Comparison of ENCODE assay signal across 15 cellular contexts in genomic region chr18:50820901-50821520, GRCh38. TPM values are rescaled to one million over a fixed set of nuclear protein-coding genes. Genes with fewer than 3 reads are reported as not detected.
DNase-seq lines count a peak whose midpoint lies in the region; ATAC-seq, FAIRE-seq and TF ChIP-seq lines count a peak whose summit lies in the region.
"Had no signal": no experiment of that assay in that cellular context is flagged by ENCODE, and none has a peak within 500 bp of the region (broad histone marks: within the 10 kb centered on the region; RNA-seq: fewer than 3 reads in every experiment).

No MANE protein-coding gene starts in this region.

- H3K9me3 ChIP-seq in MM.1S (replicated peaks; ENCODE audit: insufficient read depth, low read length) (no peaks in the 10 kb centered on the region), adipocyte (ENCODE audit: control insufficient read depth, low read length) (no peaks in the 10 kb centered on the region), neuronal stem cell (replicated peaks in 1 of 2; ENCODE audit: control insufficient read depth in 2 of 2, insufficient read depth in 1 of 2, low read depth in 1 of 2, low read length in 2 of 2) (no peaks in the 10 kb centered on the region)

- no peak overlapping the region for H3K4me3 Mint-ChIP-seq in activated T-helper 2 cell treated with anti-CD3 and anti-CD28 coated beads, Interferon-gamma antibody, Interleukin-2, Interleukin-4, amounts not matched to agents 10 μg/mL and 5 μg/mL and 100 μg/mL, durations not matched to agents 14 hours and 24 hours and 36 hours (ENCODE audit: low read depth)
- H3K4me3 Mint-ChIP-seq: CD8-positive, alpha-beta memory T cell; central memory CD8-positive, alpha-beta T cell had no signal

- H4K91ac ChIP-seq in neuronal stem cell (ENCODE audit: low read depth, low read length, poor library complexity) = no peak overlapping the region

- H2BK5ac ChIP-seq in neuronal stem cell (ENCODE audit: low read length) = no peak overlapping the region

- FAIRE-seq in D721Med (lab: Jason Lieb, UNC) = peak; percentile 70
- FAIRE-seq: H54 had no signal

- H4K20me1 ChIP-seq in MM.1S (ENCODE audit: insufficient read depth, low read length) = no peaks in the 10 kb centered on the region

- H3K27ac ChIP-seq in MM.1S (ENCODE audit: low read length) = peak overlapping the region; percentile 7; the same call in 1 of the 2 replicates
- H3K27ac ChIP-seq in neuronal stem cell (replicated peaks; ENCODE audit: low read length) = no peak overlapping the region

- H3K4me1 ChIP-seq in MM.1S (ENCODE audit: low read length) (peaks cover 19% of the 10 kb centered on the region), adipocyte (ENCODE audit: control insufficient read depth, insufficient read depth, low read length) (peaks cover 49% of the 10 kb centered on the region), neuronal stem cell (ENCODE audit: control insufficient read depth in 2 of 2, insufficient read depth in 1 of 2, low read depth in 1 of 2, low read length in 2 of 2) (peaks cover 5 to 22% of the 10 kb centered on the region in 2 donors)

- H3K18ac ChIP-seq in neuronal stem cell (ENCODE audit: low read length) = no peak overlapping the region

- intact Hi-C loops in activated T-helper 2 cell treated with anti-CD3 and anti-CD28 coated beads, Interferon-gamma antibody, Interleukin-2, Interleukin-4, amounts not matched to agents 10 μg/mL and 5 μg/mL and 100 μg/mL, durations not matched to agents 14 hours and 24 hours and 36 hours (cut with micrococcal nuclease) = loop anchor here (1.0 to 5.0 kb wide), 3 partner anchors 56 to 286 kb away; no protein-coding TSS in a partner anchor

- H3K9ac ChIP-seq in MM.1S (ENCODE audit: low read length) (0 out of 2 replicates have a peak overlapping the region, but pooled peaks have one; percentile 0), adipocyte (ENCODE audit: low read length) (peak overlapping the region; percentile 77), neuronal stem cell (ENCODE audit: low read depth, low read length, poor library complexity) (no peak overlapping the region)

- TF ChIP-seq CTCF in D721Med (IDR thresholded peaks at IDR 0.05; ENCODE audit: insufficient read depth, missing control alignments) (no peak), MM.1S (IDR thresholded peaks at IDR 0.05; ENCODE audit: low read length) (no peak)

- H3K4me2 ChIP-seq in MM.1S (ENCODE audit: low read depth, low read length) = peak overlapping the region; percentile 94
- no peak overlapping the region for H3K4me2 ChIP-seq in neuronal stem cell (ENCODE audit: insufficient read depth, low read length, poor library complexity, severe bottlenecking)

- H3K79me2 ChIP-seq in MM.1S (ENCODE audit: low read length) = no peaks in the 10 kb centered on the region

- no peak overlapping the region for H3K27ac Mint-ChIP-seq in activated T-helper 2 cell treated with anti-CD3 and anti-CD28 coated beads, Interferon-gamma antibody, Interleukin-2, Interleukin-4, amounts not matched to agents 10 μg/mL and 5 μg/mL and 100 μg/mL, durations not matched to agents 14 hours and 24 hours and 36 hours
- H3K27ac Mint-ChIP-seq: CD8-positive, alpha-beta memory T cell; naive thymus-derived CD8-positive, alpha-beta T cell had no signal

- no peak overlapping the region for H2BK120ac ChIP-seq in neuronal stem cell (ENCODE audit: low read depth, low read length)

- H3K36me3 Mint-ChIP-seq in activated T-helper 2 cell treated with anti-CD3 and anti-CD28 coated beads, Interferon-gamma antibody, Interleukin-2, Interleukin-4, amounts not matched to agents 10 μg/mL and 5 μg/mL and 100 μg/mL, durations not matched to agents 14 hours and 24 hours and 36 hours (ENCODE audit: low read depth) = no peaks in the 10 kb centered on the region
- H3K36me3 Mint-ChIP-seq: CD8-positive, alpha-beta memory T cell; naive thymus-derived CD8-positive, alpha-beta T cell had no signal

- H3K14ac ChIP-seq in neuronal stem cell (ENCODE audit: low read length) = no peak overlapping the region

- no peak overlapping the region for H2BK12ac ChIP-seq in neuronal stem cell (ENCODE audit: low read length)

- H3K27me3 ChIP-seq in MM.1S (replicated peaks; ENCODE audit: insufficient read depth, low read length) = no peaks in the 10 kb centered on the region
- H3K27me3 ChIP-seq in adipocyte (replicated peaks; ENCODE audit: control insufficient read depth, insufficient read depth, low read length) = no peaks in the 10 kb centered on the region
- H3K27me3 ChIP-seq in neuronal stem cell (ENCODE audit: control insufficient read depth in 3 of 3, insufficient read depth in 3 of 3, low read depth in 1 of 3, low read length in 3 of 3) = no peaks in the 10 kb centered on the region

- H3K9me2 ChIP-seq in MM.1S (replicated peaks; ENCODE audit: insufficient read depth, low read length) = no peaks in the 10 kb centered on the region

- no CpG with 5 or more reads among the region's 5 CpGs for WGBS in neuronal stem cell (ENCODE audit: extremely low coverage in 2 of 2, insufficient read length in 2 of 2, insufficient replicate concordance in 1 of 2), 2 donors

- H3K4me1 Mint-ChIP-seq in activated T-helper 2 cell treated with anti-CD3 and anti-CD28 coated beads, Interferon-gamma antibody, Interleukin-2, Interleukin-4, amounts not matched to agents 10 μg/mL and 5 μg/mL and 100 μg/mL, durations not matched to agents 14 hours and 24 hours and 36 hours (ENCODE audit: low read depth) = no peaks in the 10 kb centered on the region
- H3K4me1 Mint-ChIP-seq: CD8-positive, alpha-beta memory T cell; central memory CD8-positive, alpha-beta T cell had no signal

- H3F3A ChIP-seq in MM.1S (ENCODE audit: insufficient read depth, low read length) = no peaks in the 10 kb centered on the region

- peak overlapping the region; percentile 54 for H2AFZ ChIP-seq in MM.1S (ENCODE audit: low read length)
- peak overlapping the region; percentile 92 for H2AFZ ChIP-seq in neuronal stem cell (ENCODE audit: low read length)

- H4K8ac ChIP-seq in neuronal stem cell (ENCODE audit: low read depth, low read length) = no peak overlapping the region

- DNase-seq in D721Med (ENCODE audit: insufficient read length, low spot score) = no peak
- DNase-seq in MM.1S = peak; percentile 18
- no peak for DNase-seq in adipocyte (ENCODE audit: low read depth)
- DNase-seq in neuronal stem cell (ENCODE audit: low spot score) = no peak
- no peak for DNase-seq in GM03348 (ENCODE audit: low spot score)
- no peak for DNase-seq in activated CD8-positive, alpha-beta memory T cell treated with anti-CD3 and anti-CD28 coated beads, Interleukin-2, amount 50 U/mL, for 48 hours
- no peak for DNase-seq in activated T-helper 2 cell treated with anti-CD3 and anti-CD28 coated beads, Interferon-gamma antibody, Interleukin-2, Interleukin-4, amounts not matched to agents 10 μg/mL and 5 μg/mL and 100 μg/mL, durations not matched to agents 14 hours and 24 hours and 36 hours (ENCODE audit: low spot score)
- DNase-seq: activated CD4-positive, alpha-beta T cell treated with anti-CD3 and anti-CD28 coated beads, Interleukin-2, amount 50 U/mL, for 4 hours; CD8-positive, alpha-beta memory T cell; NCI-H510A; T-helper 1 cell had no signal

- H2BK15ac ChIP-seq in neuronal stem cell (ENCODE audit: low read length) = no peak overlapping the region

- no peaks in the 10 kb centered on the region for H3K79me1 ChIP-seq in neuronal stem cell (ENCODE audit: low read depth, low read length)

- H3K4ac ChIP-seq in neuronal stem cell (ENCODE audit: low read length) = no peak overlapping the region

- ATAC-seq in HG02798 (IDR thresholded peaks at IDR 0.05; ENCODE audit: poor library complexity, unreplicated experiment) = no peak
- ATAC-seq: naive thymus-derived CD8-positive, alpha-beta T cell had no signal

- H3K23ac ChIP-seq in neuronal stem cell (ENCODE audit: low read depth, low read length, poor library complexity) = no peak overlapping the region

- peak overlapping the region; percentile 14; the same call in 1 of the 2 replicates for H3K4me3 ChIP-seq in MM.1S (ENCODE audit: low read length)
- H3K4me3 ChIP-seq in adipocyte (ENCODE audit: low read length) = peak overlapping the region; percentile 75
- H3K4me3 ChIP-seq in neuronal stem cell (ENCODE audit: low read length in 2 of 2) = no peak overlapping the region

- no peaks in the 10 kb centered on the region for H3K9me3 Mint-ChIP-seq in activated T-helper 2 cell treated with anti-CD3 and anti-CD28 coated beads, Interferon-gamma antibody, Interleukin-2, Interleukin-4, amounts not matched to agents 10 μg/mL and 5 μg/mL and 100 μg/mL, durations not matched to agents 14 hours and 24 hours and 36 hours
- H3K9me3 Mint-ChIP-seq: CD8-positive, alpha-beta memory T cell; central memory CD8-positive, alpha-beta T cell; naive thymus-derived CD8-positive, alpha-beta T cell had no signal

- H3K27me3 Mint-ChIP-seq in activated T-helper 2 cell treated with anti-CD3 and anti-CD28 coated beads, Interferon-gamma antibody, Interleukin-2, Interleukin-4, amounts not matched to agents 10 μg/mL and 5 μg/mL and 100 μg/mL, durations not matched to agents 14 hours and 24 hours and 36 hours (ENCODE audit: low read depth) = peaks cover 13% of the 10 kb centered on the region
- H3K27me3 Mint-ChIP-seq: central memory CD8-positive, alpha-beta T cell had no signal

- no peak overlapping the region for H2AK5ac ChIP-seq in neuronal stem cell (ENCODE audit: low read depth, low read length)

- no peaks in the 10 kb centered on the region for H3K36me3 ChIP-seq in MM.1S (replicated peaks; ENCODE audit: insufficient read depth, low read length)
- no peaks in the 10 kb centered on the region for H3K36me3 ChIP-seq in adipocyte (ENCODE audit: control insufficient read depth, insufficient read depth, low read length, severe bottlenecking)
- no peaks in the 10 kb centered on the region for H3K36me3 ChIP-seq in neuronal stem cell (replicated peaks in 1 of 2; ENCODE audit: control insufficient read depth in 2 of 2, insufficient read depth in 2 of 2, low read length in 2 of 2)

RNA-seq across cellular contexts. Expression of gene MRO, which starts 1.2 kb away (rescaled TPM):
- 0.15 TPM for polyA plus RNA-seq in neuronal stem cell (2013, experiment 1 of 2)
- 0.04 TPM for polyA plus RNA-seq in neuronal stem cell (2013, experiment 2 of 2)
- not detected in 2 replicates for total RNA-seq in activated T-helper 2 cell treated with anti-CD3 and anti-CD28 coated beads, Interferon-gamma antibody, Interleukin-2, Interleukin-4, amounts not matched to agents 10 μg/mL and 5 μg/mL and 100 μg/mL, durations not matched to agents 14 hours and 24 hours and 36 hours
- total RNA-seq: naive thymus-derived CD8-positive, alpha-beta T cell had no signal
- polyA plus RNA-seq: CD8-positive, alpha-beta memory T cell; naive thymus-derived CD8-positive, alpha-beta T cell had no signal

RNA-seq across cellular contexts. Expression of gene ME2, which starts 57.9 kb away (rescaled TPM):
- 60.4 TPM for polyA plus RNA-seq in neuronal stem cell (2013, experiment 1 of 2)
- 63.1 TPM for polyA plus RNA-seq in neuronal stem cell (2013, experiment 2 of 2)
- total RNA-seq in activated T-helper 2 cell treated with anti-CD3 and anti-CD28 coated beads, Interferon-gamma antibody, Interleukin-2, Interleukin-4, amounts not matched to agents 10 μg/mL and 5 μg/mL and 100 μg/mL, durations not matched to agents 14 hours and 24 hours and 36 hours = 115 and 117 TPM in 2 replicates

Comparison
In these comparisons a context has a peak if more than half of its experiments do, and no peak if none do; other contexts are left out.
1. H3K4me3 ChIP-seq: peak in MM.1S (single experiment) and adipocyte (single experiment); none in neuronal stem cell (0 of 2).